27 cellular contexts compared by ENCODE assay signal in genomic region chr1:192962901-192963300, GRCh38.
"Had no signal": no experiment of that assay in that cellular context is flagged by ENCODE, and none has a peak within 500 bp of the region (broad histone marks: within the 10 kb centered on the region; RNA-seq: fewer than 3 reads in every experiment).

No MANE protein-coding gene starts in this region.

- H3K27ac ChIP-seq: left ventricle myocardium inferior, pancreas, prostate gland, sigmoid colon, spleen, suprapubic skin, thoracic aorta, tibial artery, upper lobe of right lung had no signal

- ATAC-seq: mucosa of descending colon; naive thymus-derived CD4-positive, alpha-beta T cell; pancreas; right cardiac atrium; stimulated activated effector memory CD8-positive, alpha-beta T cell treated with anti-CD3 and anti-CD28 coated beads, Interleukin-12 subunit alpha, Interleukin-12 subunit beta, amount 100 ng/mL, for 72 hours; upper lobe of right lung had no signal

- H3K4me1 ChIP-seq: left ventricle myocardium inferior, prostate gland, sigmoid colon, suprapubic skin, tibial artery, upper lobe of right lung had no signal

- H3K36me3 Mint-ChIP-seq: stimulated activated effector memory CD8-positive, alpha-beta T cell treated with anti-CD3 and anti-CD28 coated beads, Interleukin-12 subunit alpha, Interleukin-12 subunit beta, amount 100 ng/mL, for 72 hours had no signal

- H3K4me1 Mint-ChIP-seq: memory B cell, neural crest cell had no signal

- DNase-seq: hypothalamus; immature natural killer cell; left ventricle myocardium inferior; midbrain; mucosa of descending colon; naive thymus-derived CD4-positive, alpha-beta T cell; nucleus accumbens; pancreas; posterior cingulate gyrus; retina; right cardiac atrium; sigmoid colon; small intestine; spleen; stimulated activated CD4-positive, alpha-beta T cell treated with anti-CD3 and anti-CD28 coated beads, Interleukin-4, amount 100 ng/mL, for 24 hours; stimulated activated naive CD4-positive, alpha-beta T cell; tibial artery; upper lobe of right lung had no signal

- H3K36me3 ChIP-seq: left ventricle myocardium inferior, pancreas, prostate gland, sigmoid colon, spleen, suprapubic skin, thoracic aorta, tibial artery, upper lobe of right lung had no signal

- H3K4me3 Mint-ChIP-seq: immature natural killer cell; memory B cell; naive thymus-derived CD4-positive, alpha-beta T cell; nephron; neural crest cell; stimulated activated effector memory CD8-positive, alpha-beta T cell treated with anti-CD3 and anti-CD28 coated beads, Interleukin-12 subunit alpha, Interleukin-12 subunit beta, amount 100 ng/mL, for 72 hours; stimulated activated naive CD8-positive, alpha-beta T cell treated with anti-CD3 and anti-CD28 coated beads, Interleukin-15, Interleukin-2, amounts not matched to agents 100 ng/mL and 50 ng/mL, for 24 hours had no signal

- H3K27ac Mint-ChIP-seq: immature natural killer cell; memory B cell; naive thymus-derived CD4-positive, alpha-beta T cell; stimulated activated effector memory CD8-positive, alpha-beta T cell treated with anti-CD3 and anti-CD28 coated beads, Interleukin-12 subunit alpha, Interleukin-12 subunit beta, amount 100 ng/mL, for 72 hours; stimulated activated naive CD8-positive, alpha-beta T cell treated with anti-CD3 and anti-CD28 coated beads, Interleukin-15, Interleukin-2, amounts not matched to agents 100 ng/mL and 50 ng/mL, for 24 hours had no signal

- H3K27me3 ChIP-seq: pancreas, sigmoid colon, spleen, suprapubic skin, tibial artery, upper lobe of right lung had no signal

- H3K4me3 ChIP-seq: left ventricle myocardium inferior, lung, mucosa of descending colon, pancreas, prostate gland, sigmoid colon, spleen, suprapubic skin, thoracic aorta, tibial artery, upper lobe of right lung had no signal

- H3K9me3 ChIP-seq: left ventricle myocardium inferior, mucosa of descending colon, pancreas, prostate gland, sigmoid colon, suprapubic skin, thoracic aorta, upper lobe of right lung had no signal

- H3K27me3 Mint-ChIP-seq: memory B cell; naive thymus-derived CD4-positive, alpha-beta T cell; stimulated activated naive CD8-positive, alpha-beta T cell treated with anti-CD3 and anti-CD28 coated beads, Interleukin-15, Interleukin-2, amounts not matched to agents 100 ng/mL and 50 ng/mL, for 24 hours had no signal

- H3K9me3 Mint-ChIP-seq: immature natural killer cell; neural crest cell; stimulated activated effector memory CD8-positive, alpha-beta T cell treated with anti-CD3 and anti-CD28 coated beads, Interleukin-12 subunit alpha, Interleukin-12 subunit beta, amount 100 ng/mL, for 72 hours had no signal
